In genomic region chr1:89525169-89525855, GRCh38 we compare ENCODE assay signal across 1 cellular context.
TF ChIP-seq lines count a peak whose summit lies in the region.

No MANE protein-coding gene starts in this region.

TF ChIP-seq in GM12878, 131 proteins besides CTCF, POLR2A, EP300 and RAD21 (continued from another document and continues in another):
- TF ChIP-seq MEF2A (IDR thresholded peaks at IDR 0.05; ENCODE audit: insufficient read depth, low read depth, low read length) (no peak), ZBTB11 (CRISPR knock-in tag; IDR thresholded peaks at IDR 0.05) (no peak), HCFC1 (IDR thresholded peaks at IDR 0.05; ENCODE audit: low read length) (no peak), BMI1 (IDR thresholded peaks at IDR 0.05; ENCODE audit: borderline replicate concordance) (no peak), ZNF274 (IDR thresholded peaks at IDR 0.05; ENCODE audit: insufficient read depth, insufficient read length) (no peak), IRF4 (IDR thresholded peaks at IDR 0.05; ENCODE audit: low read depth, low read length) (no peak), CEBPB (IDR thresholded peaks at IDR 0.05; ENCODE audit: borderline replicate concordance in 1 of 2, low read depth in 2 of 2, low read length in 2 of 2) (no peak), TBL1XR1 (IDR thresholded peaks at IDR 0.05; ENCODE audit: low read depth, low read length) (no peak), USF1 (IDR thresholded peaks at IDR 0.05; ENCODE audit: borderline replicate concordance, extremely low read length, insufficient read depth, low read depth, low read length) (no peak), SMC3 (IDR thresholded peaks at IDR 0.05; ENCODE audit: borderline replicate concordance, low read length) (no peak), ZBED1 (IDR thresholded peaks at IDR 0.05; ENCODE audit: borderline replicate concordance) (no peak), FOXM1 (IDR thresholded peaks at IDR 0.05; ENCODE audit: low read depth, low read length) (peak; percentile 26; the same call in 1 of the 2 replicates), CBFB (IDR thresholded peaks at IDR 0.05; ENCODE audit: low read depth) (no peak), ZNF384 (IDR thresholded peaks at IDR 0.05; ENCODE audit: borderline replicate concordance, low read depth, low read length) (no peak), NFYA (IDR thresholded peaks at IDR 0.05; ENCODE audit: borderline replicate concordance, low read depth, low read length) (no peak), GATAD2B (conservative IDR thresholded peaks at IDR 0.05; ENCODE audit: low read depth) (peak; percentile 92), SREBF2 (IDR thresholded peaks at IDR 0.05; ENCODE audit: low read length) (no peak), FOS (IDR thresholded peaks at IDR 0.05; ENCODE audit: borderline replicate concordance, extremely low read depth, insufficient read length) (no peak), REST (IDR thresholded peaks at IDR 0.05; ENCODE audit: low read depth, low read length) (no peak), SRF (IDR thresholded peaks at IDR 0.05; ENCODE audit: low read depth in 2 of 2, low read length in 2 of 2) (no peak), SIX5 (IDR thresholded peaks at IDR 0.05; ENCODE audit: low read depth, low read length, severe bottlenecking) (no peak), RBBP5 (conservative IDR thresholded peaks at IDR 0.05) (no peak), CBX5 (IDR thresholded peaks at IDR 0.05; ENCODE audit: low read depth) (no peak), NR2F1 (conservative IDR thresholded peaks at IDR 0.05) (peak; percentile 75; the same call in 1 of the 2 replicates), KLF5 (IDR thresholded peaks at IDR 0.05; ENCODE audit: partially characterized antibody) (no peak), E2F8 (IDR thresholded peaks at IDR 0.05; ENCODE audit: low read depth, partially characterized antibody) (no peak), SP1 (IDR thresholded peaks at IDR 0.05; ENCODE audit: low read depth, low read length) (no peak), HSF1 (IDR thresholded peaks at IDR 0.05; ENCODE audit: low read depth, low read length) (no peak), NKRF (conservative IDR thresholded peaks at IDR 0.05) (peak; percentile 33; the same call in 1 of the 2 replicates), WRNIP1 (IDR thresholded peaks at IDR 0.05; ENCODE audit: borderline replicate concordance, low read depth, low read length) (no peak), RAD51 (IDR thresholded peaks at IDR 0.05) (no peak), JUND (IDR thresholded peaks at IDR 0.05; ENCODE audit: low read depth, low read length) (no peak), NFXL1 (IDR thresholded peaks at IDR 0.05; ENCODE audit: borderline replicate concordance) (no peak), BCL3 (IDR thresholded peaks at IDR 0.05; ENCODE audit: borderline replicate concordance, insufficient read depth, low read depth, low read length, poor library complexity, severe bottlenecking) (no peak), ZNF217 (IDR thresholded peaks at IDR 0.05) (no peak; the same call in 1 of the 2 replicates), IKZF1 (conservative IDR thresholded peaks at IDR 0.05) (peak; percentile 79), CREB1 (IDR thresholded peaks at IDR 0.05; ENCODE audit: low read depth) (no peak), ATF7 (IDR thresholded peaks at IDR 0.05; ENCODE audit: low read depth) (peak; percentile 53), SMAD5 (IDR thresholded peaks at IDR 0.05; ENCODE audit: low read depth) (no peak), ZNF24 (IDR thresholded peaks at IDR 0.05) (no peak), ESRRA (IDR thresholded peaks at IDR 0.05; ENCODE audit: low read length) (no peak), SREBF1 (IDR thresholded peaks at IDR 0.05; ENCODE audit: low read length) (no peak), PBX3 (IDR thresholded peaks at IDR 0.05; ENCODE audit: insufficient replicate concordance, low read depth, low read length) (no peak), SKIL (IDR thresholded peaks at IDR 0.05; ENCODE audit: low read depth, poor library complexity, severe bottlenecking) (no peak), NRF1 (conservative IDR thresholded peaks at IDR 0.05; ENCODE audit: low read depth, low read length) (0 out of 2 replicates have a peak, but pooled peaks have one; percentile 3)
